24 cellular contexts compared by ENCODE assay signal in genomic region chr2:144475596-144475995, GRCh38. TPM values are rescaled to one million over a fixed set of nuclear protein-coding genes. Genes with fewer than 3 reads are reported as not detected.
DNase-seq lines count a peak whose midpoint lies in the region; ATAC-seq, FAIRE-seq and TF ChIP-seq lines count a peak whose summit lies in the region.
"Had no signal": no experiment of that assay in that cellular context is flagged by ENCODE, and none has a peak within 500 bp of the region (broad histone marks: within the 10 kb centered on the region; RNA-seq: fewer than 3 reads in every experiment).

No MANE protein-coding gene starts in this region.

- no peaks in the 10 kb centered on the region for H3K27me3 Mint-ChIP-seq in nephron (ENCODE audit: low read depth)
- H3K27me3 Mint-ChIP-seq in neural progenitor cell (ENCODE audit: insufficient read depth, low read depth), result no peaks in the 10 kb centered on the region
- H3K27me3 Mint-ChIP-seq: CD4-positive, alpha-beta memory T cell had no signal

- H3K36me3 Mint-ChIP-seq in nephron (ENCODE audit: low read depth) (no peaks in the 10 kb centered on the region), neural progenitor cell (peaks cover 3% of the 10 kb centered on the region)
- H3K36me3 Mint-ChIP-seq: CD4-positive, alpha-beta memory T cell had no signal

- 29 to 63% methylated on average over 2 of the region's 2 CpGs for WGBS in sigmoid colon, 2 donors

- H3K27ac ChIP-seq in BLaER1, result no peak overlapping the region
- H3K27ac ChIP-seq in cingulate gyrus (ENCODE audit: low read depth, low read length), result peak overlapping the region; percentile 63
- H3K27ac ChIP-seq in neural progenitor cell, result no peak overlapping the region
- no peak overlapping the region for H3K27ac ChIP-seq in sigmoid colon
- H3K27ac ChIP-seq: GM23248 had no signal

- DNase-seq in NCI-H524 treated with DMSO at 0.1 percent for 48 hours (lab: John Stamatoyannopoulos, UW) (peak; percentile 17), urothelium cell line (ENCODE audit: low spot score) (no peak), neural progenitor cell (ENCODE audit: low spot score) (no peak), sigmoid colon (no peak)
- DNase-seq: CD4-positive, alpha-beta memory T cell; COR-L47; GM23248; H7; IMR-90; NCI-H1092; NCI-H1417 treated with DMSO at 0.1 percent for 48 hours; NCI-H1694 treated with DMSO at 0.1 percent for 48 hours; NCI-H2081; NCI-H2171; NCI-H226; NCI-H510A treated with DMSO at 0.1 percent for 48 hours; NCI-H774; RPMI8226; SHP77 had no signal

- H3K4me3 ChIP-seq in BLaER1, result no peak overlapping the region
- no peak overlapping the region for H3K4me3 ChIP-seq in neural progenitor cell
- H3K4me3 ChIP-seq in sigmoid colon, result no peak overlapping the region
- H3K4me3 ChIP-seq: GM23248 had no signal

- no peaks in the 10 kb centered on the region for H3K27me3 ChIP-seq in BLaER1
- H3K27me3 ChIP-seq in neural progenitor cell, result no peaks in the 10 kb centered on the region
- no peaks in the 10 kb centered on the region for H3K27me3 ChIP-seq in sigmoid colon

- intact Hi-C loops in sigmoid colon (cut with DNase I), result no loop called here

- peaks cover 89% of the 10 kb centered on the region for H3K4me1 ChIP-seq in BLaER1
- peaks cover 64% of the 10 kb centered on the region for H3K4me1 ChIP-seq in neural progenitor cell
- H3K4me1 ChIP-seq in sigmoid colon, result peaks cover 0 to 8% (median 0%) of the 10 kb centered on the region in 4 donors

- peak overlapping the region in 2 of 3 experiments; percentile 18 to 60 for H3K27ac Mint-ChIP-seq in nephron
- no peak overlapping the region for H3K27ac Mint-ChIP-seq in neural progenitor cell
- H3K27ac Mint-ChIP-seq: CD4-positive, alpha-beta memory T cell had no signal

- H3F3A ChIP-seq in neural progenitor cell (ENCODE audit: low read depth), result peaks cover 61% of the 10 kb centered on the region

- H3K9me3 ChIP-seq in BLaER1 (no peaks in the 10 kb centered on the region), neural progenitor cell (ENCODE audit: low read depth) (no peaks in the 10 kb centered on the region), sigmoid colon (no peaks in the 10 kb centered on the region)

- ATAC-seq in HG02884 (IDR thresholded peaks at IDR 0.05; ENCODE audit: unreplicated experiment), result no peak

- no peak overlapping the region for H3K4me3 Mint-ChIP-seq in nephron
- H3K4me3 Mint-ChIP-seq in neural progenitor cell, result no peak overlapping the region
- H3K4me3 Mint-ChIP-seq: CD4-positive, alpha-beta memory T cell had no signal

- H4K20me1 ChIP-seq in BLaER1, result peaks cover 100% of the 10 kb centered on the region
- peaks cover 99% of the 10 kb centered on the region for H4K20me1 ChIP-seq in neural progenitor cell (ENCODE audit: low read depth)

- TF ChIP-seq CTCF in nephron (IDR thresholded peaks at IDR 0.05; ENCODE audit: unreplicated experiment in 3 of 3) (no peak), neural progenitor cell (IDR thresholded peaks at IDR 0.05) (no peak), sigmoid colon (IDR thresholded peaks at IDR 0.05) (no peak)

- no peak for TF ChIP-seq EP300 in sigmoid colon (IDR thresholded peaks at IDR 0.05)

- H3K4me1 Mint-ChIP-seq in nephron (peaks cover 50% of the 10 kb centered on the region), neural progenitor cell (peaks cover 47% of the 10 kb centered on the region)

- H3K4me2 ChIP-seq in BLaER1 (peak overlapping the region; percentile 48; the same call in 1 of the 2 replicates), neural progenitor cell (no peak overlapping the region)

- TF ChIP-seq POLR2A in sigmoid colon (IDR thresholded peaks at IDR 0.05), result no peak

- H3K9ac ChIP-seq in BLaER1 (no peak overlapping the region), neural progenitor cell (no peak overlapping the region)
- H3K9ac ChIP-seq: GM23248 had no signal

- peaks cover 88% of the 10 kb centered on the region for H3K36me3 ChIP-seq in BLaER1
- H3K36me3 ChIP-seq in neural progenitor cell, result no peaks in the 10 kb centered on the region
- no peaks in the 10 kb centered on the region for H3K36me3 ChIP-seq in sigmoid colon

- no peaks in the 10 kb centered on the region for H3K9me3 Mint-ChIP-seq in nephron
- no peaks in the 10 kb centered on the region for H3K9me3 Mint-ChIP-seq in neural progenitor cell
- H3K9me3 Mint-ChIP-seq: CD4-positive, alpha-beta memory T cell had no signal

- H3K79me2 ChIP-seq in neural progenitor cell (ENCODE audit: low read depth), result peaks cover 100% of the 10 kb centered on the region

- FAIRE-seq in urothelium cell line (lab: Jason Lieb, UNC), result no peak
- FAIRE-seq: G401.6 had no signal

- no peak overlapping the region for H2AFZ ChIP-seq in neural progenitor cell (replicated peaks)
- H2AFZ ChIP-seq: GM23248 had no signal

RNA-seq across cellular contexts. Expression of gene ZEB2, which starts 44.3 kb away (rescaled TPM):
- 72.9 and 106 TPM in 2 replicates for total RNA-seq in neural progenitor cell (ENCODE audit: low replicate concordance)
- total RNA-seq in sigmoid colon, result 10 to 100 TPM; 51.0 to 70.6 (median 61.3) TPM
- 10 to 100 TPM in 2 of 3 donors, 1 to 10 TPM in 1; 8.1 to 19.8 (median 17.6) TPM for polyA plus RNA-seq in sigmoid colon
